8 cellular contexts compared by ENCODE assay signal in the genomic region with DNA sequence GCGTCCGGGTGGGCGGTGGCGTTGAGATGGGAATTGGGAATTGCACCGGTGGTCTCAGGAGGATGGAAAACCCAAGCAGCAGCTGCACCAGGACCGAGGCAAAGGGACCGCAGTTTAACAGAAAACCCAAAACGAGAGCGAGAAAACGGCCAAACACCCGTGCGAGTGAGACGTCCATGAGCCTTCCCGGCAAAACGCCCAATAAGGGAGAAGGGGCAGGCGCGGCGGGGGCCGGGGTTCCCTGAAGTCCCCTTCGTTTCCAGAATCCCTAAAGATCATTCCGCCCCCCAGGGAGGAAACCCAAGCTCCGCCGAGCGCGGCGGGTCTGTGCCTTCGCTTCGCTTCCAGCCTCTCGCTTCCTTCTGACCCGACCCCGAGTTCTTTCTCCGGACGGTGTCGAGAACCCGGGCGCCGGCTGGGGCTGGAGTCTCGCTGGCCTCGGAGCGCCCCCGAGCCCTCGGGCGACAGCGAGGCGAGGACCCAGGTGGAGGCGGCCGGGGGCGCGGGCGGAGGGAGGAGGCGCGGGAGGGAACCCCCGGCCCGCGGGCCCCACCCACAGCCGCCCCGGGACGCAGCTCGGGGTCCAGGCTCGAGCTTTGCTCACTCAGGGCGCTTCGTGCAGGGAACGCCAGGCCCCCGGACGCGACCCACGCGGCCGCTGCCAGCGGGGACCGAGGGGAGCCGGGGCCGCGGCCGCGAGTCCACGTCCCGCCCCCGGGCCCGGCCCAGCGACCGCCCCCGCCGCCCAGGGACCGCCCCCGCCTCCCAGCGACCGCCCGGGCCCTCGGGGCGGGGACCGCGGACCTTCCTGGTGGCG. TPM values are rescaled to one million over a fixed set of nuclear protein-coding genes. Genes with fewer than 3 reads are reported as not detected.
A peak's percentile ranks its signal among the peaks of the same experiment; 100 is the strongest.
DNase-seq lines count a peak whose midpoint lies in the region; ATAC-seq, FAIRE-seq and TF ChIP-seq lines count a peak whose summit lies in the region.

A gene (plus strand): TSS at position 799 of the 817 bp plus-strand sequence. CDS start 691 bp downstream, outside the sequence.

- no peaks in the 10 kb centered on the region for H3K27me3 ChIP-seq in CD4-positive, alpha-beta T cell (ENCODE audit: control insufficient read depth, insufficient read depth, low read length)
- H3K27me3 ChIP-seq in MM.1S (replicated peaks; ENCODE audit: insufficient read depth, low read length) = peaks cover 19% of the 10 kb centered on the region
- H3K27me3 ChIP-seq in H1 (replicated peaks in 1 of 4; ENCODE audit: control insufficient read depth in 3 of 4, extremely low read depth in 1 of 4, insufficient read depth in 3 of 4, low read length in 3 of 4) = peaks cover 5 to 16% (median 13%) of the 10 kb centered on the region in 4 experiments; a peak in 6 of 7 replicates
- H3K27me3 ChIP-seq in tibial artery = peaks cover 0 to 29% of the 10 kb centered on the region in 2 donors

- peak within 1 kb of the TSS; percentile 83 for H4K8ac ChIP-seq in H1 (ENCODE audit: extremely low read depth, insufficient read depth, low read length)

- H3K4me1 Mint-ChIP-seq in CD4-positive, alpha-beta T cell (ENCODE audit: low read depth) = peaks cover 34% of the 10 kb centered on the region
- peaks cover 50% of the 10 kb centered on the region for H3K4me1 Mint-ChIP-seq in activated CD4-positive, alpha-beta T cell treated with anti-CD3 and anti-CD28 coated beads, Interleukin-2, amount 10 ng/mL, durations not matched to agents 7 days and 5 days

- POLR2A ChIA-PET in CD4-positive, alpha-beta T cell (lab: Charles Lee) = interaction anchor here (0.8 to 6.9 kb wide), 16 partner anchors 11 to 407 kb away, joined by 3 to 148 read pairs (median 10); a partner anchor contains a TSS
- POLR2A ChIA-PET in activated CD4-positive, alpha-beta T cell treated with anti-CD3 and anti-CD28 coated beads, Interleukin-2, amount 10 ng/mL, durations not matched to agents 7 days and 5 days (lab: Charles Lee) = interaction anchor here (1.1 kb wide), 1 partner anchor 81 kb away, joined by 4 read pairs; a partner anchor contains a TSS
- POLR2A ChIA-PET in H1 (lab: Charles Lee; ENCODE audit: partially characterized antibody) = interaction anchor here (0.7 to 7.7 kb wide), 9 partner anchors 8 to 80 kb away, joined by 3 to 51 read pairs (median 3); a partner anchor contains a TSS

- H3K36me3 Mint-ChIP-seq in CD4-positive, alpha-beta T cell (ENCODE audit: low read depth) = peaks cover 32% of the 10 kb centered on the region
- peaks cover 32% of the 10 kb centered on the region for H3K36me3 Mint-ChIP-seq in activated CD4-positive, alpha-beta T cell treated with anti-CD3 and anti-CD28 coated beads, Interleukin-2, amount 10 ng/mL, durations not matched to agents 7 days and 5 days (ENCODE audit: low read depth)

- no peaks in the 10 kb centered on the region for H3K9me2 ChIP-seq in MM.1S (replicated peaks; ENCODE audit: insufficient read depth, low read length)

- H4K91ac ChIP-seq in H1 (replicated peaks; ENCODE audit: insufficient read length, low read length) = peak within 1 kb of the TSS; percentile 97

- H2AK5ac ChIP-seq in H1 (ENCODE audit: low read depth, low read length) = peak within 1 kb of the TSS; percentile 87; the same call in 1 of the 2 replicates

- ATAC-seq in CD4-positive, alpha-beta T cell (ENCODE audit: poor library complexity) = peak; percentile 10
- peak; percentile 70 for ATAC-seq in GM21381 (IDR thresholded peaks at IDR 0.05; ENCODE audit: unreplicated experiment)

- H4K20me1 ChIP-seq in MM.1S (ENCODE audit: insufficient read depth, low read length) = no peaks in the 10 kb centered on the region
- no peaks in the 10 kb centered on the region for H4K20me1 ChIP-seq in H1 (replicated peaks in 1 of 2; ENCODE audit: control insufficient read depth in 1 of 2, insufficient read depth in 2 of 2, low read length in 2 of 2)

- H3K18ac ChIP-seq in H1 (ENCODE audit: extremely low read depth, low read length) = peak within 1 kb of the TSS; percentile 71

- peak within 1 kb of the TSS; percentile 91 for H3K4me3 Mint-ChIP-seq in CD4-positive, alpha-beta T cell
- peak within 1 kb of the TSS; percentile 99 for H3K4me3 Mint-ChIP-seq in activated CD4-positive, alpha-beta T cell treated with anti-CD3 and anti-CD28 coated beads, Interleukin-2, amount 10 ng/mL, durations not matched to agents 7 days and 5 days

- 0 out of 2 replicates have a peak, but pooled peaks cover 4% of the 10 kb centered on the region for H3K79me1 ChIP-seq in H1 (ENCODE audit: low read depth, low read length)

- TF ChIP-seq RAD21 in H1 (IDR thresholded peaks at IDR 0.05 in 1 of 2, conservative IDR thresholded peaks at IDR 0.05 in 1 of 2; ENCODE audit: low read depth in 2 of 2, low read length in 2 of 2) = no peak

- H3F3A ChIP-seq in MM.1S (ENCODE audit: insufficient read depth, low read length) = no peaks in the 10 kb centered on the region

- no peaks in the 10 kb centered on the region for H3K4me1 ChIP-seq in MM.1S (ENCODE audit: low read length)
- peaks cover 0 to 42% (median 32%) of the 10 kb centered on the region in 4 experiments; a peak in 6 of 7 replicates for H3K4me1 ChIP-seq in H1 (replicated peaks in 1 of 4; ENCODE audit: control insufficient read depth in 3 of 4, insufficient read depth in 4 of 4, low read length in 3 of 4)
- H3K4me1 ChIP-seq in mesodermal cell (ENCODE audit: control insufficient read depth, insufficient read depth, low read length, poor library complexity, severe bottlenecking) = peaks cover 9% of the 10 kb centered on the region
- H3K4me1 ChIP-seq in tibial artery = peaks cover 0 to 21% (median 18%) of the 10 kb centered on the region in 4 donors

- H2BK12ac ChIP-seq in H1 (ENCODE audit: low read depth, low read length) = peak within 1 kb of the TSS; percentile 84; the same call in 1 of the 2 replicates

- peak within 1 kb of the TSS; percentile 98 for H3K27ac ChIP-seq in CD4-positive, alpha-beta T cell (ENCODE audit: low read depth, low read length)
- H3K27ac ChIP-seq in MM.1S (ENCODE audit: low read length) = no peak within 1 kb of the TSS
- no peak within 1 kb of the TSS for H3K27ac ChIP-seq in H1 (ENCODE audit: low read depth, low read length)
- H3K27ac ChIP-seq in mesodermal cell (ENCODE audit: low read depth, low read length, severe bottlenecking) = no peak within 1 kb of the TSS
- peak within 1 kb of the TSS; percentile 67 to 79 for H3K27ac ChIP-seq in tibial artery

- peak within 1 kb of the TSS; percentile 61 for H2BK120ac ChIP-seq in H1 (replicated peaks; ENCODE audit: low read depth, low read length)

- peak within 1 kb of the TSS; percentile 66; the same call in 1 of the 2 replicates for H2BK5ac ChIP-seq in H1 (ENCODE audit: low read depth, low read length)

- peaks cover 5% of the 10 kb centered on the region; the same call in 1 of the 2 replicates for H3K23me2 ChIP-seq in H1 (ENCODE audit: low read depth, low read length)

- CTCF ChIA-PET in CD4-positive, alpha-beta T cell (lab: Charles Lee) = interaction anchor here (3.0 to 3.8 kb wide), 2 partner anchors 17 to 38 kb away, joined by 9 to 19 read pairs; no protein-coding TSS in a partner anchor
- CTCF ChIA-PET in activated CD4-positive, alpha-beta T cell treated with anti-CD3 and anti-CD28 coated beads, Interleukin-2, amount 10 ng/mL, durations not matched to agents 7 days and 5 days (lab: Charles Lee) = interaction anchor here (1.1 to 1.9 kb wide), 4 partner anchors 16 to 44 kb away, joined by 3 to 5 read pairs (median 3); no protein-coding TSS in a partner anchor
- CTCF ChIA-PET in H1 (lab: Charles Lee; ENCODE audit: partially characterized antibody) = interaction anchor here (1.0 to 3.9 kb wide), 2 partner anchors 28 to 38 kb away, joined by 3 to 30 read pairs; no protein-coding TSS in a partner anchor

- H4K5ac ChIP-seq in H1 (ENCODE audit: insufficient read length, low read depth, low read length) = no peak within 1 kb of the TSS

- H3K4me3 ChIP-seq in MM.1S (ENCODE audit: low read length) (peak within 1 kb of the TSS; percentile 74), H1 (ENCODE audit: extremely low read depth in 1 of 4, insufficient read depth in 2 of 4, low read depth in 3 of 4, low read length in 4 of 4) (peak within 1 kb of the TSS; percentile 34 to 59 (median 45)), mesodermal cell (ENCODE audit: extremely low read depth, insufficient read depth, low read length, poor library complexity, severe bottlenecking) (peak within 1 kb of the TSS; percentile 54), tibial artery (peak within 1 kb of the TSS; percentile 69 to 95)

- H3K4me2 ChIP-seq in MM.1S (ENCODE audit: low read depth, low read length) (peak within 1 kb of the TSS; percentile 99), H1 (ENCODE audit: insufficient read depth in 1 of 2, low read depth in 2 of 2, low read length in 2 of 2) (peak within 1 kb of the TSS; percentile 67 to 84)

- peak within 1 kb of the TSS; percentile 53; the same call in 1 of the 2 replicates for H3K9ac ChIP-seq in MM.1S (ENCODE audit: low read length)
- no peak within 1 kb of the TSS; a peak in 2 of 7 replicates for H3K9ac ChIP-seq in H1 (replicated peaks in 1 of 4; ENCODE audit: extremely low read depth in 1 of 4, low read depth in 3 of 4, low read length in 3 of 4)

- H3K79me2 ChIP-seq in MM.1S (ENCODE audit: low read length) = no peaks in the 10 kb centered on the region
- no peaks in the 10 kb centered on the region for H3K79me2 ChIP-seq in H1 (ENCODE audit: control insufficient read depth in 1 of 2, insufficient read depth in 2 of 2, low read length in 2 of 2)

- no peak within 1 kb of the TSS for H3K14ac ChIP-seq in H1 (ENCODE audit: insufficient read length)

- peak within 1 kb of the TSS; percentile 94 for H2AFZ ChIP-seq in MM.1S (ENCODE audit: low read length)
- H2AFZ ChIP-seq in H1 (ENCODE audit: low read length) = no peak within 1 kb of the TSS

- peak within 1 kb of the TSS; percentile 99 for H3K4ac ChIP-seq in H1 (replicated peaks; ENCODE audit: insufficient read length, low read depth, low read length)

- H2BK15ac ChIP-seq in H1 (ENCODE audit: low read length) = peak within 1 kb of the TSS; percentile 95; the same call in 1 of the 2 replicates

- H3K36me3 ChIP-seq in MM.1S (replicated peaks; ENCODE audit: insufficient read depth, low read length) (no peaks in the 10 kb centered on the region), H1 (ENCODE audit: control insufficient read depth in 2 of 4, insufficient read depth in 4 of 4, low read length in 3 of 4) (peaks cover 3 to 17% (median 4%) of the 10 kb centered on the region in 4 experiments; a peak in 5 of 8 replicates), mesodermal cell (ENCODE audit: control insufficient read depth, insufficient read depth, low read length) (peaks cover 9% of the 10 kb centered on the region), tibial artery (peaks cover 0 to 25% (median 5%) of the 10 kb centered on the region in 3 donors)

- DNase-seq in CD4-positive, alpha-beta T cell = peak in 7 of 10 experiments; percentile 18 to 64 (median 50)
- DNase-seq in MM.1S (peak; percentile 49), H1 (ENCODE audit: low read depth in 1 of 2, low spot score in 2 of 2) (peak in 1 of 2 experiments; percentile 75), tibial artery (peak; percentile 68 to 86), DMS79 (lab: John Stamatoyannopoulos, UW) (no peak)
- DNase-seq in activated CD4-positive, alpha-beta T cell treated with anti-CD3 and anti-CD28 coated beads, Interleukin-2, amount 10 ng/mL, durations not matched to agents 7 days and 5 days = peak; percentile 64

- no peaks in the 10 kb centered on the region for H3K9me3 ChIP-seq in CD4-positive, alpha-beta T cell (ENCODE audit: control insufficient read depth, low read length)
- H3K9me3 ChIP-seq in MM.1S (replicated peaks; ENCODE audit: insufficient read depth, low read length) = no peaks in the 10 kb centered on the region
- peaks cover 0 to 3% of the 10 kb centered on the region in 2 experiments; a peak in 1 of 4 replicates for H3K9me3 ChIP-seq in H1 (ENCODE audit: insufficient read depth in 2 of 2, low read depth in 1 of 2, low read length in 1 of 2)
- H3K9me3 ChIP-seq in mesodermal cell (ENCODE audit: control insufficient read depth, low read length) = no peaks in the 10 kb centered on the region
- H3K9me3 ChIP-seq in tibial artery = no peaks in the 10 kb centered on the region

- intact Hi-C loops in CD4-positive, alpha-beta T cell (cut with DNase I, micrococcal nuclease) = loop anchor here (1.0 to 5.0 kb wide), 5 partner anchors 8 to 51 kb away; a partner anchor contains a TSS
- intact Hi-C loops in tibial artery (cut with DNase I; ENCODE audit: low total_unique reads) = no loop called here

- no peak within 1 kb of the TSS for H3K23ac ChIP-seq in H1 (ENCODE audit: insufficient read length)

- peaks cover 4% of the 10 kb centered on the region for H3K27me3 Mint-ChIP-seq in CD4-positive, alpha-beta T cell
- H3K27me3 Mint-ChIP-seq in activated CD4-positive, alpha-beta T cell treated with anti-CD3 and anti-CD28 coated beads, Interleukin-2, amount 10 ng/mL, durations not matched to agents 7 days and 5 days = peaks cover 6% of the 10 kb centered on the region

- H2BK20ac ChIP-seq in H1 (ENCODE audit: low read length) = peak within 1 kb of the TSS; percentile 72; the same call in 1 of the 2 replicates

- H3K27ac Mint-ChIP-seq in CD4-positive, alpha-beta T cell = peak within 1 kb of the TSS; percentile 93
- peak within 1 kb of the TSS; percentile 94 for H3K27ac Mint-ChIP-seq in activated CD4-positive, alpha-beta T cell treated with anti-CD3 and anti-CD28 coated beads, Interleukin-2, amount 10 ng/mL, durations not matched to agents 7 days and 5 days

- no peak for TF ChIP-seq POLR2A in H1 (IDR thresholded peaks at IDR 0.05; ENCODE audit: control extremely low read depth in 1 of 2, low read depth in 2 of 2, low read length in 2 of 2)

- 6% methylated on average over 30 of the region's 94 CpGs; no CpG with 5 or more reads in 1 of the 2 experiments for WGBS in H1 (ENCODE audit: extremely low coverage in 1 of 2, insufficient coverage in 1 of 2, insufficient read length in 1 of 2, insufficient replicate concordance in 2 of 2, low coverage in 1 of 2, low lambda C conversion rate in 2 of 2, missing lambda C conversion rate in 1 of 2), 2 experiments
- WGBS in mesodermal cell (ENCODE audit: insufficient coverage in 2 of 2), 2 experiments = 2% methylated on average over 54 to 90 of the region's 94 CpGs

- no peaks in the 10 kb centered on the region for H3K9me3 Mint-ChIP-seq in CD4-positive, alpha-beta T cell
- no peaks in the 10 kb centered on the region for H3K9me3 Mint-ChIP-seq in activated CD4-positive, alpha-beta T cell treated with anti-CD3 and anti-CD28 coated beads, Interleukin-2, amount 10 ng/mL, durations not matched to agents 7 days and 5 days

- FAIRE-seq in H1 (lab: Jason Lieb, UNC) = no peak

- no peak for TF ChIP-seq CTCF in CD4-positive, alpha-beta T cell (IDR thresholded peaks at IDR 0.05)
- no peak for TF ChIP-seq CTCF in MM.1S (IDR thresholded peaks at IDR 0.05; ENCODE audit: low read length)
- no peak for TF ChIP-seq CTCF in H1 (IDR thresholded peaks at IDR 0.05; ENCODE audit: control extremely low read depth in 1 of 3, insufficient read depth in 1 of 3, low read depth in 1 of 3, low read length in 3 of 3)
- no peak for TF ChIP-seq CTCF in tibial artery (IDR thresholded peaks at IDR 0.05)

- TF ChIP-seq EP300 in H1 (IDR thresholded peaks at IDR 0.05; ENCODE audit: borderline replicate concordance in 1 of 2, low read depth in 2 of 2, low read length in 2 of 2) = no peak

- H3K56ac ChIP-seq in H1 (replicated peaks; ENCODE audit: insufficient read length, low read depth, low read length) = no peak within 1 kb of the TSS

RNA-seq across cellular contexts. Expression of the gene that starts here (rescaled TPM):
- 100 to 1,000 TPM; 670 to 671 TPM for total RNA-seq in CD4-positive, alpha-beta T cell
- 100 to 1,000 TPM; 325 to 377 TPM for total RNA-seq in activated CD4-positive, alpha-beta T cell treated with anti-CD3 and anti-CD28 coated beads, Interleukin-2, amount 10 ng/mL, durations not matched to agents 7 days and 5 days
- total RNA-seq in H1 (2021; fragmentation: NEBNext Ultra II Directional; extraction: Animal tissue kit (Norgen Biotek cat#: 25700)) = 52.9 and 60.7 TPM in 2 replicates
- 34.8 and 61.4 TPM in 2 replicates for polyA plus RNA-seq in H1 (2011; rRNA removed)
- 56.3 TPM for polyA plus RNA-seq in H1 (2011; cell fraction: cytosol; rRNA removed)
- polyA plus RNA-seq in H1 (2011; cell fraction: nucleus; rRNA removed) = 681 TPM
- polyA plus RNA-seq in H1 (2012, experiment 1 of 2) = 50.3 to 86.1 TPM (median 73.3 TPM) in 4 replicates
- 36.1 TPM for polyA plus RNA-seq in H1 (2012, experiment 2 of 2)
- 44.0 TPM for polyA plus RNA-seq in H1 (2013, experiment 1 of 2)
- polyA plus RNA-seq in H1 (2013, experiment 2 of 2) = 38.3 TPM
- 8.6 and 10.8 TPM in 2 replicates for polyA minus RNA-seq in H1 (2011; rRNA and poly(A)+ RNA removed)
- 17.0 TPM for polyA minus RNA-seq in H1 (2011; cell fraction: cytosol; rRNA and poly(A)+ RNA removed)
- 53.3 TPM for polyA minus RNA-seq in H1 (2011; cell fraction: nucleus; rRNA and poly(A)+ RNA removed)
- 50.3 TPM for polyA plus RNA-seq in mesodermal cell (2013, experiment 1 of 2)
- polyA plus RNA-seq in mesodermal cell (2013, experiment 2 of 2) = 38.8 TPM

Comparison
In these comparisons a context has a peak if more than half of its experiments do, and no peak if none do; other contexts are left out.
1. H3K27ac ChIP-seq: peak in CD4-positive, alpha-beta T cell (single experiment) and tibial artery (2 of 2); none in MM.1S (single experiment), H1 (single experiment) and mesodermal cell (single experiment).
2. Peak in every context shown above with its lines, with median percentiles within 50 percentile points of each other: H3K4me3 ChIP-seq.